ENCODE assay signal across 1 cellular context in the genomic region with DNA sequence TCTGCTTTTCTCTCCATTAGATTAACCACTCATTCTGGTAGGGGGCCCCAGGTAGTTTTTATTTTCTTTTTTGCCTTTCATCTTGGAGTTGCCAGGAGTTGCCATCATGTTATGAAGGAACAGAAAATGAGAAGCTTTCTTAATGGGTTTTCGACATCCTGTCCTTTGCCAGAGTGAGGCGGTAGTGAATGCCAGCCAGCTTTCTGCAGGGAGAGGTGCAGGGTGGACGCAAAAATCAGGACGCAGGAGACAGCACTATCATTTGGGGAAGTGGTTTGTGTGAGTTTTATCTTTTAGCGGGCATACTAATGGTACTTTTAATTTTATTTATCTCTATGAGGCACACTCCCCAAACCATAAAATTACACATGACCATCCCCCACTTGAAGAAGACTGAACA.
TF ChIP-seq lines count a peak whose summit lies in the region.

No MANE protein-coding gene starts in this region.

TF ChIP-seq in HepG2, 621 proteins besides CTCF, POLR2A, EP300 and RAD21 (continued from another document):
- no peak for TF ChIP-seq HNRNPLL (IDR thresholded peaks at IDR 0.05; ENCODE audit: low read depth, low read length, poor library complexity, severe bottlenecking)
- TF ChIP-seq ZNF446 (CRISPR knock-in tag; IDR thresholded peaks at IDR 0.05), result no peak
- TF ChIP-seq ZNF749 (CRISPR knock-in tag; IDR thresholded peaks at IDR 0.05; ENCODE audit: borderline replicate concordance), result no peak
- no peak for TF ChIP-seq KLF9 (CRISPR knock-in tag; IDR thresholded peaks at IDR 0.05; ENCODE audit: low read depth)
- TF ChIP-seq ZNF264 (CRISPR knock-in tag; IDR thresholded peaks at IDR 0.05), result no peak
- TF ChIP-seq ONECUT2 (CRISPR knock-in tag; IDR thresholded peaks at IDR 0.05), result no peak
- TF ChIP-seq ZNF576 (CRISPR knock-in tag; IDR thresholded peaks at IDR 0.05), result no peak
- TF ChIP-seq DMAP1 (CRISPR knock-in tag; IDR thresholded peaks at IDR 0.05), result no peak
- TF ChIP-seq KLF11 (CRISPR knock-in tag; IDR thresholded peaks at IDR 0.05), result no peak
- TF ChIP-seq SRSF1 (optimal IDR thresholded peaks at IDR 0.05; ENCODE audit: low read depth, low read length), result no peak
- TF ChIP-seq ZBTB4 (CRISPR knock-in tag; IDR thresholded peaks at IDR 0.05; ENCODE audit: borderline replicate concordance), result no peak
- no peak for TF ChIP-seq RARG (CRISPR knock-in tag; IDR thresholded peaks at IDR 0.05; ENCODE audit: low read depth)
- no peak for TF ChIP-seq EEA1 (CRISPR knock-in tag; IDR thresholded peaks at IDR 0.05; ENCODE audit: borderline replicate concordance)
- no peak for TF ChIP-seq RARA (CRISPR knock-in tag; IDR thresholded peaks at IDR 0.05)
TF ChIP-seq in HepG2: peak in this region for 0.
